1 cellular context compared by ENCODE assay signal in the genomic region with DNA sequence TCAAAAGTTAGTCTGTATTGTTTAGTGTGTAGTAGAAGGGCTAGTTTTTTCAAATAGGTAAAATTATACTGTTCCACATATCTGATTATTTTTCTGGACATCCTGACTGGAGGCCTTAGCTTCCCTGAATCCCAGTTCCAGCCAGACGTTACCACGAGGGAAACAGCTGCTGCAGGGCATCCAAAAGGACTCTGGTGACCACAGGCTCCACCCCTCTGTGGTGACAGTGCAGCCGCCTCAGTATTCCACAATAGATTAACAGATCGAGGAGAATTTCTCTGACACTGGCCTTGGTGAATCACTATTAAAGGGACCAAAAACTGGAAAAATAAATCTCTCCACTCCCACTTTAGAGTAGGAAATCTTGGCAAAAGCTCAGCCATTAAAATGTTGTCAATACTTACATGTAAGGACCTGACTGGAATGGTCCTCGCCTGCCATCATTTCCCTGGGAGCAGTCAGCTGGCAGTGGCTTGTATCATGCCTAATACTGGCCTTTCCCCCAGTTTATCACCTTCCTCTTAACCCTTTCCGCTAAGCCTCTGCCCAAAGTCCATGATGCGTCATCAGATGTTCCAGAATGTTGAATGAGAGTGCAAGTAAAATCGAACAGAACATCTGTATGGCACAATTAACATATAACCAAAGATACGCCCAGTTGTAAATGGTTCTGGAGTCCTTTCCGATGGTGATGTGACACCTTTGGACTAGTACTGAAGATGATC.
TF ChIP-seq lines count a peak whose summit lies in the region.

No MANE protein-coding gene starts in this region.

TF ChIP-seq in SK-N-SH treated with all-trans-retinoic acid at 6 μM for 48 hours, 23 proteins besides CTCF, POLR2A, EP300 and RAD21 (continued from another document):
- TF ChIP-seq, protein P1, sequence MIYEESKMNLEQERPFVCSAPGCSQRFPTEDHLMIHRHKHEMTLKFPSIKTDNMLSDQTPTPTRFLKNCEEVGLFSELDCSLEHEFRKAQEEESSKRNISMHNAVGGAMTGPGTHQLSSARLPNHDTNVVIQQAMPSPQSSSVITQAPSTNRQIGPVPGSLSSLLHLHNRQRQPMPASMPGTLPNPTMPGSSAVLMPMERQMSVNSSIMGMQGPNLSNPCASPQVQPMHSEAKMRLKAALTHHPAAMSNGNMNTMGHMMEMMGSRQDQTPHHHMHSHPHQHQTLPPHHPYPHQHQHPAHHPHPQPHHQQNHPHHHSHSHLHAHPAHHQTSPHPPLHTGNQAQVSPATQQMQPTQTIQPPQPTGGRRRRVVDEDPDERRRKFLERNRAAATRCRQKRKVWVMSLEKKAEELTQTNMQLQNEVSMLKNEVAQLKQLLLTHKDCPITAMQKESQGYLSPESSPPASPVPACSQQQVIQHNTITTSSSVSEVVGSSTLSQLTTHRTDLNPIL (CRISPR knock-in tag; IDR thresholded peaks at IDR 0.05; ENCODE audit: low read depth) = no peak
- TF ChIP-seq PPARA (CRISPR knock-in tag; IDR thresholded peaks at IDR 0.05; ENCODE audit: borderline replicate concordance) (no peak), ARNTL (CRISPR knock-in tag; IDR thresholded peaks at IDR 0.05; ENCODE audit: borderline replicate concordance, low read depth) (no peak), GLIS3 (CRISPR knock-in tag; IDR thresholded peaks at IDR 0.05) (no peak)
- TF ChIP-seq, protein P2, sequence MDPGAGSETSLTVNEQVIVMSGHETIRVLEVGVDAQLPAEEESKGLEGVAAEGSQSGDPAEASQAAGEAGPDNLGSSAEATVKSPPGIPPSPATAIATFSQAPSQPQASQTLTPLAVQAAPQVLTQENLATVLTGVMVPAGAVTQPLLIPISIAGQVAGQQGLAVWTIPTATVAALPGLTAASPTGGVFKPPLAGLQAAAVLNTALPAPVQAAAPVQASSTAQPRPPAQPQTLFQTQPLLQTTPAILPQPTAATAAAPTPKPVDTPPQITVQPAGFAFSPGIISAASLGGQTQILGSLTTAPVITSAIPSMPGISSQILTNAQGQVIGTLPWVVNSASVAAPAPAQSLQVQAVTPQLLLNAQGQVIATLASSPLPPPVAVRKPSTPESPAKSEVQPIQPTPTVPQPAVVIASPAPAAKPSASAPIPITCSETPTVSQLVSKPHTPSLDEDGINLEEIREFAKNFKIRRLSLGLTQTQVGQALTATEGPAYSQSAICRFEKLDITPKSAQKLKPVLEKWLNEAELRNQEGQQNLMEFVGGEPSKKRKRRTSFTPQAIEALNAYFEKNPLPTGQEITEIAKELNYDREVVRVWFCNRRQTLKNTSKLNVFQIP (CRISPR knock-in tag; IDR thresholded peaks at IDR 0.05; ENCODE audit: borderline replicate concordance, low read depth) = no peak
